ENCODE assay signal across 15 cellular contexts in the genomic region with DNA sequence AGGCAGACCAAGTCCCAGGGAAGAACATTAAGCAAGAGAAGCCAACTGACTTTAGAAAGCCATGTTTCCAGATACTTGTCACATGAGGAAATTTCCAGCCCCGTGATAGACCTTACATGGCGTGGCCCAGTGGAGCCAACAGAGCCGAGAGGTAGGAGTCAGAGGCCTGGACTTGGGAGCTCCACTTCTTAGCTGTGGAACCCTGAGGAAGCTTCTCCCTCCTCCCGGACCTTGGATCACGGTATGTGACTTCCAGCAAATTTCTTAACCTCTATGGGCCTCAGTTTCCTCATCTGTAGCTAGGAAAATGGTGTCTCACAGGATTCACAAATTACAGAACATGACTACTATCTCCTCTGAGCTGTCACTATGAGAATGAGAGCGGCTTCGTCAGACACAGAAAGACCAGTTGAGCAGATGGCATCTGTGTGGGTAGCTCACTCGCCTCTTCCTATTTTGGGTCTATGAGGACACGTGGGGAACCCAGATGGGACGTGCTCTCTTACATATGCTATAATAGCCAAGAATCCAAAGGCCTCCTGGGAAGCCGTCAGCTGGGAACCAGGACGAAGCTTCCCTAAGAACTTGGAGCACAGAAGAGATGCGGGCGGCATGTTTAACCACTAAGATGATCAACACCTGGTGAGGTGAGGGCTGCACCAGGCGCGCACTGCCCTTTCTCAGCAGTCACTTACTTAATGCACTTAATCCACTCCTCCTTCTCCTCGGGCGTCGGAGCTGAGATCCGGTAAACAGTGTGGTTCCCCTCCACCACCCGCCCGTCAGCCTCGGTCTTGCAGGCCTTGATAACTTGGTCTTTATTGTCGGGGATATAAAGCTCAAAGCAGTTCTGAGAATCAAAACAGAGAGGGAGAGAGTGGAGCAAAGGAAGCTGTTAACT.
DNase-seq lines count a peak whose midpoint lies in the region; ATAC-seq lines count a peak whose summit lies in the region.
"Had no signal": no experiment of that assay in that cellular context is flagged by ENCODE, and none has a peak within 500 bp of the region (broad histone marks: within the 10 kb centered on the region; RNA-seq: fewer than 3 reads in every experiment).

No MANE protein-coding gene starts in this region.

- DNase-seq in stimulated activated naive CD8-positive, alpha-beta T cell treated with anti-CD3 and anti-CD28 coated beads, Interleukin-15, Interleukin-2, amounts not matched to agents 100 U/mL and 50 U/mL, for 24 hours, result no peak
- no peak for DNase-seq in central memory CD8-positive, alpha-beta T cell (ENCODE audit: low spot score in 2 of 2)
- DNase-seq in naive B cell (no peak), AG08396 (ENCODE audit: low spot score) (no peak)
- no peak for DNase-seq in central memory CD4-positive, alpha-beta T cell
- DNase-seq: activated CD8-positive, alpha-beta memory T cell treated with anti-CD3 and anti-CD28 coated beads, Interleukin-2, amount 50 U/mL, for 48 hours; DMS79 treated with DMSO at 0.1 percent for 48 hours; effector CD4-positive, alpha-beta T cell; immature natural killer cell; NCI-H1105; upper lobe of left lung had no signal

- H3K27me3 Mint-ChIP-seq in stimulated activated naive CD8-positive, alpha-beta T cell treated with anti-CD3 and anti-CD28 coated beads, Interleukin-15, Interleukin-2, amounts not matched to agents 100 ng/mL and 50 ng/mL, for 24 hours, result no peaks in the 10 kb centered on the region
- H3K27me3 Mint-ChIP-seq in central memory CD8-positive, alpha-beta T cell, result no peaks in the 10 kb centered on the region
- no peaks in the 10 kb centered on the region for H3K27me3 Mint-ChIP-seq in naive B cell
- H3K27me3 Mint-ChIP-seq: progenitor cell of endocrine pancreas had no signal

- no peak overlapping the region for H3K4me3 Mint-ChIP-seq in stimulated activated naive CD8-positive, alpha-beta T cell treated with anti-CD3 and anti-CD28 coated beads, Interleukin-15, Interleukin-2, amounts not matched to agents 100 ng/mL and 50 ng/mL, for 24 hours
- no peak overlapping the region for H3K4me3 Mint-ChIP-seq in central memory CD8-positive, alpha-beta T cell
- H3K4me3 Mint-ChIP-seq in naive B cell, result peak overlapping the region in 1 of 8 donors; percentile 9
- H3K4me3 Mint-ChIP-seq: immature natural killer cell had no signal

- H3K36me3 Mint-ChIP-seq in stimulated activated naive CD8-positive, alpha-beta T cell treated with anti-CD3 and anti-CD28 coated beads, Interleukin-15, Interleukin-2, amounts not matched to agents 100 ng/mL and 50 ng/mL, for 24 hours (ENCODE audit: low read depth), result peaks cover 46% of the 10 kb centered on the region
- peaks cover 89% of the 10 kb centered on the region for H3K36me3 Mint-ChIP-seq in central memory CD8-positive, alpha-beta T cell (ENCODE audit: insufficient read depth)
- H3K36me3 Mint-ChIP-seq in naive B cell, result peaks cover 8 to 14% of the 10 kb centered on the region in 2 donors

- H3K27ac Mint-ChIP-seq in stimulated activated naive CD8-positive, alpha-beta T cell treated with anti-CD3 and anti-CD28 coated beads, Interleukin-15, Interleukin-2, amounts not matched to agents 100 ng/mL and 50 ng/mL, for 24 hours, result peak overlapping the region; percentile 45
- H3K27ac Mint-ChIP-seq in central memory CD8-positive, alpha-beta T cell (ENCODE audit: low read depth), result peak overlapping the region; percentile 37
- peak overlapping the region in 4 of 6 donors; percentile 12 to 90 (median 56) for H3K27ac Mint-ChIP-seq in naive B cell
- H3K27ac Mint-ChIP-seq: progenitor cell of endocrine pancreas had no signal

- H3K4me1 Mint-ChIP-seq in stimulated activated naive CD8-positive, alpha-beta T cell treated with anti-CD3 and anti-CD28 coated beads, Interleukin-15, Interleukin-2, amounts not matched to agents 100 ng/mL and 50 ng/mL, for 24 hours (ENCODE audit: low read depth), result peaks cover 3% of the 10 kb centered on the region
- H3K4me1 Mint-ChIP-seq in central memory CD8-positive, alpha-beta T cell, result peaks cover 7% of the 10 kb centered on the region
- peaks cover 5 to 15% (median 6%) of the 10 kb centered on the region in 3 donors for H3K4me1 Mint-ChIP-seq in naive B cell

- no peaks in the 10 kb centered on the region for H3K9me3 Mint-ChIP-seq in stimulated activated naive CD8-positive, alpha-beta T cell treated with anti-CD3 and anti-CD28 coated beads, Interleukin-15, Interleukin-2, amounts not matched to agents 100 ng/mL and 50 ng/mL, for 24 hours
- H3K9me3 Mint-ChIP-seq in central memory CD8-positive, alpha-beta T cell, result no peaks in the 10 kb centered on the region
- no peaks in the 10 kb centered on the region for H3K9me3 Mint-ChIP-seq in naive B cell
- H3K9me3 Mint-ChIP-seq: immature natural killer cell had no signal

- no peak for ATAC-seq in stimulated activated naive CD8-positive, alpha-beta T cell treated with anti-CD3 and anti-CD28 coated beads, Interleukin-15, Interleukin-2, amounts not matched to agents 100 U/mL and 50 U/mL, for 24 hours
- ATAC-seq in central memory CD8-positive, alpha-beta T cell (replicated peaks; ENCODE audit: extremely low read depth, poor library complexity, severe bottlenecking), result no peak
- ATAC-seq in naive B cell (ENCODE audit: low read depth in 2 of 2), result no peak
- ATAC-seq in HG03378 (IDR thresholded peaks at IDR 0.05; ENCODE audit: unreplicated experiment), result no peak
- ATAC-seq in GM21825 (IDR thresholded peaks at IDR 0.05; ENCODE audit: unreplicated experiment), result no peak
